1 cellular context compared by ENCODE assay signal in genomic region chr7:75712517-75713361, GRCh38.
TF ChIP-seq lines count a peak whose summit lies in the region.

No MANE protein-coding gene starts in this region.

TF ChIP-seq in HEK293, 187 proteins besides CTCF, POLR2A, EP300 and RAD21 (continued from another document):
- no peak for TF ChIP-seq ZNF639 (tag by site-specific recombination; IDR thresholded peaks at IDR 0.05)
